Comparison of ENCODE assay signal across 2 cellular contexts in genomic region chr15:78103406-78104118, GRCh38.
A peak's percentile ranks its signal among the peaks of the same experiment; 100 is the strongest.
TF ChIP-seq lines count a peak whose summit lies in the region.

No MANE protein-coding gene starts in this region.

TF ChIP-seq in K562, 482 proteins besides CTCF, POLR2A, EP300 and RAD21 (continues in another document):
- TF ChIP-seq ATF3 (IDR thresholded peaks at IDR 0.05) (no peak), ATF3 (CRISPR knock-in tag; conservative IDR thresholded peaks at IDR 0.05) (no peak), ZBTB17 (CRISPR knock-in tag; IDR thresholded peaks at IDR 0.05) (no peak), GABPA (tag; conservative IDR thresholded peaks at IDR 0.05; ENCODE audit: low read depth) (peak; percentile 57), ZSCAN29 (IDR thresholded peaks at IDR 0.05) (no peak), ZNF140 (CRISPR knock-in tag; IDR thresholded peaks at IDR 0.05) (no peak), ZBTB40 (IDR thresholded peaks at IDR 0.05) (peak; percentile 51; the same call in 1 of the 2 replicates), ZBTB40 (CRISPR knock-in tag; IDR thresholded peaks at IDR 0.05) (no peak), SPI1 (IDR thresholded peaks at IDR 0.05; ENCODE audit: borderline replicate concordance, low read depth, low read length) (0 out of 2 replicates have a peak, but pooled peaks have one; percentile 4), MAFK (IDR thresholded peaks at IDR 0.05; ENCODE audit: low read length) (no peak), CREB5 (CRISPR knock-in tag; IDR thresholded peaks at IDR 0.05) (no peak), PML (IDR thresholded peaks at IDR 0.05; ENCODE audit: low read length) (no peak)

TF ChIP-seq in HEK293T, 16 proteins besides CTCF, POLR2A, EP300 and RAD21:
- TF ChIP-seq FOXK2 (IDR thresholded peaks at IDR 0.05) (no peak), CTBP1 (IDR thresholded peaks at IDR 0.05; ENCODE audit: borderline replicate concordance) (no peak), FOXM1 (IDR thresholded peaks at IDR 0.05; ENCODE audit: borderline replicate concordance) (no peak), FOXA1 (IDR thresholded peaks at IDR 0.05) (no peak), ELF4 (IDR thresholded peaks at IDR 0.05) (no peak), PKNOX1 (IDR thresholded peaks at IDR 0.05) (no peak), SP1 (IDR thresholded peaks at IDR 0.05) (no peak), HDGF (IDR thresholded peaks at IDR 0.05; ENCODE audit: borderline replicate concordance) (no peak), LEF1 (IDR thresholded peaks at IDR 0.05; ENCODE audit: borderline replicate concordance) (no peak)
